ENCODE assay signal across 10 cellular contexts in the genomic region with DNA sequence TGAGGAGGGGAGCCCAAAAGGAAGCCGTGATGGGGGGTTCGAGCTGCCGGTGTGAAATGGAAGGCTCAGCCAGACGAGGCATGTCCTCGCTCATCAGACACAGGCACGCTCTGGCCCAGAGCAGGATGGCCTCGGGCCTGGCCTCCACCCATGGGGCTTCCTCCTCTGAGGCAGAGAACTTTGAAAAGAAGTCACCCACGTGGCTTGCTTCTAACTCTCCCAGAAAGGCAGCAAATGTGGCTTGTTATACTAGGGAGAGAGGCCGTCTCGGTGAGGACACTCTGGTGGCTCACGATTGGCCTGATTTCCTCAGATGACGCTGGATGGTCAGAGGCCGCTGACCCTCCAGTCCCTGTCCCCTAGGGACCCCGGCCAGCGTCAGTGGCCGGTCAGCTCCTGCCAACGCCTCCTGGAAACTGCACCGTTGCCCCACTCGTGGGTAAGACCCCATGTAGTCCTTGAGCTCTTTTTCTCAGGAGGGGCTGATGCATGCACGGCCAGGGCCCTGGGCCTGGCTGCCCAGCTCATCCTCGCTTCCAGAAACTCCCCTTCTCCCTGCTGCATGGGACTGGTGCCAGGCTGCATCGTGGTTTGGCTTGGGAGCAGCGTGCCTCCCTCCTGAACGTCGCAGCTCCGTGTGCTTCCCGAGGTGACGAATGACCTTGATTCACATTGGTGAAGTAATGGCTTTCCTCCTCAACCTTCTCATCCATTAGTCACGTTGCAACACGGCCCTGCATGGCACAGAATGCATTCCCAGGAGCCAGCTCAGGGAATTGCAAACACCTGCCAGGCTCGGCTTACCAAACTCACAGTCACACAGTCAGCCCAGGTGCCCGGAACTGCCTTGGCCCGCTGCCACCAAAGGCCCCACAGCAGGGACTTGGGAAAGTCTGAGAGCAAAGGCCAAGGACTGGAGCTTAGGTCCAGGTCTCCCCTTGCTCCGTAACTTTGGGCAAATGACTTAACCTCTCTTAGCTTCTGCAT. TPM values are rescaled to one million over a fixed set of nuclear protein-coding genes. Genes with fewer than 3 reads are reported as not detected.
A peak's percentile ranks its signal among the peaks of the same experiment; 100 is the strongest.
DNase-seq lines count a peak whose midpoint lies in the region; TF ChIP-seq lines count a peak whose summit lies in the region.
"Had no signal": no experiment of that assay in that cellular context is flagged by ENCODE, and none has a peak within 500 bp of the region (broad histone marks: within the 10 kb centered on the region; RNA-seq: fewer than 3 reads in every experiment).

No MANE protein-coding gene starts in this region.

- H3K9ac ChIP-seq in liver (ENCODE audit: low read depth in 1 of 2, low read length in 2 of 2) = peak overlapping the region; percentile 90 to 97

- no peaks in the 10 kb centered on the region for H3K36me3 ChIP-seq in ACC112 (ENCODE audit: insufficient read depth, low read length)
- H3K36me3 ChIP-seq in liver (ENCODE audit: control insufficient read depth in 4 of 4, insufficient read depth in 3 of 4, low read depth in 1 of 4, low read length in 3 of 4) = peaks cover 0 to 4% (median under 1%) of the 10 kb centered on the region in 4 donors
- H3K36me3 ChIP-seq in BE2C = no peaks in the 10 kb centered on the region
- H3K36me3 ChIP-seq: ovary had no signal

- DNase-seq in NCI-H1092 treated with DMSO at 0.1 percent for 48 hours (lab: John Stamatoyannopoulos, UW) (peak; percentile 70), astrocyte of the hippocampus (ENCODE audit: low read depth, low spot score) (peak; percentile 84), BE2C (no peak), HPDE6-E6E7 (ENCODE audit: extremely low spot score) (no peak)
- no peak for DNase-seq in NK-92 treated with Interleukin-12 subunit alpha and Interleukin-12 subunit beta, amount 100 ng/mL, for 24 hours (lab: John Stamatoyannopoulos, UW)
- DNase-seq in activated naive CD8-positive, alpha-beta T cell treated with anti-CD3 and anti-CD28 coated beads for 36 hours = no peak

- H3K9me3 ChIP-seq in liver (ENCODE audit: control insufficient read depth in 4 of 4, low read length in 3 of 4) (no peaks in the 10 kb centered on the region), BE2C (no peaks in the 10 kb centered on the region)
- H3K9me3 ChIP-seq: ovary had no signal

- no peaks in the 10 kb centered on the region for H3K9me3 Mint-ChIP-seq in activated naive CD8-positive, alpha-beta T cell treated with anti-CD3 and anti-CD28 coated beads for 36 hours
- H3K9me3 Mint-ChIP-seq: activated T-helper 2 cell treated with anti-CD3 and anti-CD28 coated beads, Interferon-gamma antibody, Interleukin-2, Interleukin-4, amounts not matched to agents 10 μg/mL and 5 μg/mL and 100 μg/mL, durations not matched to agents 14 hours and 24 hours and 36 hours had no signal

- WGBS in liver = 29% methylated on average over 34 of the region's 34 CpGs

- H3K27ac ChIP-seq in ACC112 (ENCODE audit: low read depth, low read length) = peak overlapping the region; percentile 96
- H3K27ac ChIP-seq in liver (ENCODE audit: low read depth in 1 of 2, low read length in 2 of 2) = peak overlapping the region; percentile 94 to 97
- H3K27ac ChIP-seq: ovary had no signal

- peaks cover 57% of the 10 kb centered on the region for H3K4me1 ChIP-seq in ACC112 (ENCODE audit: control insufficient read depth, insufficient read depth, low read length, unreplicated experiment)
- H3K4me1 ChIP-seq in liver (ENCODE audit: control insufficient read depth in 4 of 4, insufficient read depth in 4 of 4, low read length in 3 of 4) = peaks cover 2 to 33% (median 22%) of the 10 kb centered on the region in 4 donors
- peaks cover 19% of the 10 kb centered on the region for H3K4me1 ChIP-seq in BE2C

- H2AFZ ChIP-seq in ACC112 (ENCODE audit: low read length, unreplicated experiment) = no peak overlapping the region

- no peak for TF ChIP-seq CTCF in liver (IDR thresholded peaks at IDR 0.05; ENCODE audit: low read depth, low read length, missing input control)
- TF ChIP-seq CTCF in BE2C (IDR thresholded peaks at IDR 0.05; ENCODE audit: low read depth, low read length) = no peak

- H3K79me2 ChIP-seq in ACC112 (ENCODE audit: control insufficient read depth, insufficient read depth, low read length, unreplicated experiment) = no peaks in the 10 kb centered on the region

- peak; percentile 57 to 66 for TF ChIP-seq RAD21 in liver (IDR thresholded peaks at IDR 0.05)

- no peaks in the 10 kb centered on the region for H3K36me3 Mint-ChIP-seq in activated naive CD8-positive, alpha-beta T cell treated with anti-CD3 and anti-CD28 coated beads for 36 hours

- H3K27me3 ChIP-seq in ACC112 (ENCODE audit: insufficient read depth, low read length) (no peaks in the 10 kb centered on the region), liver (ENCODE audit: control insufficient read depth in 4 of 4, insufficient read depth in 4 of 4, low read length in 3 of 4) (no peaks in the 10 kb centered on the region), BE2C (no peaks in the 10 kb centered on the region)
- H3K27me3 ChIP-seq: ovary had no signal

- H3K4me3 ChIP-seq in ACC112 (ENCODE audit: low read depth, low read length) = no peak overlapping the region
- peak overlapping the region; percentile 47 to 95 (median 94) for H3K4me3 ChIP-seq in liver (ENCODE audit: low read depth in 1 of 3, low read length in 3 of 3)
- H3K4me3 ChIP-seq in BE2C (ENCODE audit: low read depth, low read length) = no peak overlapping the region
- H3K4me3 ChIP-seq: ovary had no signal

- H3K27me3 Mint-ChIP-seq in activated naive CD8-positive, alpha-beta T cell treated with anti-CD3 and anti-CD28 coated beads for 36 hours = no peaks in the 10 kb centered on the region

- H3K4me1 Mint-ChIP-seq in activated naive CD8-positive, alpha-beta T cell treated with anti-CD3 and anti-CD28 coated beads for 36 hours = peaks cover 16% of the 10 kb centered on the region

- H3K4me3 Mint-ChIP-seq in activated naive CD8-positive, alpha-beta T cell treated with anti-CD3 and anti-CD28 coated beads for 36 hours = no peak overlapping the region

- H3K27ac Mint-ChIP-seq in activated naive CD8-positive, alpha-beta T cell treated with anti-CD3 and anti-CD28 coated beads for 36 hours = no peak overlapping the region
- H3K27ac Mint-ChIP-seq: activated T-helper 2 cell treated with anti-CD3 and anti-CD28 coated beads, Interferon-gamma antibody, Interleukin-2, Interleukin-4, amounts not matched to agents 10 μg/mL and 5 μg/mL and 100 μg/mL, durations not matched to agents 14 hours and 24 hours and 36 hours had no signal

TF ChIP-seq in liver, 16 proteins besides CTCF, POLR2A, EP300 and RAD21 (continues in another document):
- TF ChIP-seq FOXA2 (IDR thresholded peaks at IDR 0.05) = peak; percentile 79
- TF ChIP-seq JUND (IDR thresholded peaks at IDR 0.05) = peak; percentile 50 to 90
- peak; percentile 74 for TF ChIP-seq HNF4G (IDR thresholded peaks at IDR 0.05)
- peak; percentile 98 to 100 for TF ChIP-seq RXRA (IDR thresholded peaks at IDR 0.05)
- TF ChIP-seq ZBTB33 (IDR thresholded peaks at IDR 0.05) = peak; percentile 81
- TF ChIP-seq, protein P1, sequence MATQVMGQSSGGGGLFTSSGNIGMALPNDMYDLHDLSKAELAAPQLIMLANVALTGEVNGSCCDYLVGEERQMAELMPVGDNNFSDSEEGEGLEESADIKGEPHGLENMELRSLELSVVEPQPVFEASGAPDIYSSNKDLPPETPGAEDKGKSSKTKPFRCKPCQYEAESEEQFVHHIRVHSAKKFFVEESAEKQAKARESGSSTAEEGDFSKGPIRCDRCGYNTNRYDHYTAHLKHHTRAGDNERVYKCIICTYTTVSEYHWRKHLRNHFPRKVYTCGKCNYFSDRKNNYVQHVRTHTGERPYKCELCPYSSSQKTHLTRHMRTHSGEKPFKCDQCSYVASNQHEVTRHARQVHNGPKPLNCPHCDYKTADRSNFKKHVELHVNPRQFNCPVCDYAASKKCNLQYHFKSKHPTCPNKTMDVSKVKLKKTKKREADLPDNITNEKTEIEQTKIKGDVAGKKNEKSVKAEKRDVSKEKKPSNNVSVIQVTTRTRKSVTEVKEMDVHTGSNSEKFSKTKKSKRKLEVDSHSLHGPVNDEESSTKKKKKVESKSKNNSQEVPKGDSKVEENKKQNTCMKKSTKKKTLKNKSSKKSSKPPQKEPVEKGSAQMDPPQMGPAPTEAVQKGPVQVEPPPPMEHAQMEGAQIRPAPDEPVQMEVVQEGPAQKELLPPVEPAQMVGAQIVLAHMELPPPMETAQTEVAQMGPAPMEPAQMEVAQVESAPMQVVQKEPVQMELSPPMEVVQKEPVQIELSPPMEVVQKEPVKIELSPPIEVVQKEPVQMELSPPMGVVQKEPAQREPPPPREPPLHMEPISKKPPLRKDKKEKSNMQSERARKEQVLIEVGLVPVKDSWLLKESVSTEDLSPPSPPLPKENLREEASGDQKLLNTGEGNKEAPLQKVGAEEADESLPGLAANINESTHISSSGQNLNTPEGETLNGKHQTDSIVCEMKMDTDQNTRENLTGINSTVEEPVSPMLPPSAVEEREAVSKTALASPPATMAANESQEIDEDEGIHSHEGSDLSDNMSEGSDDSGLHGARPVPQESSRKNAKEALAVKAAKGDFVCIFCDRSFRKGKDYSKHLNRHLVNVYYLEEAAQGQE (IDR thresholded peaks at IDR 0.05) = peak; percentile 77
- TF ChIP-seq YY1 (IDR thresholded peaks at IDR 0.05) = peak; percentile 83
- TF ChIP-seq HNF4A (conservative IDR thresholded peaks at IDR 0.05) = peak; percentile 94 to 95
- peak in 1 of 2 donors; percentile 39 for TF ChIP-seq GABPA (IDR thresholded peaks at IDR 0.05 in 1 of 2, conservative IDR thresholded peaks at IDR 0.05 in 1 of 2)
- peak; percentile 42 to 63 for TF ChIP-seq EGR1 (IDR thresholded peaks at IDR 0.05; ENCODE audit: low read depth in 2 of 2)
- peak; percentile 80 for TF ChIP-seq NR2F2 (IDR thresholded peaks at IDR 0.05)
- TF ChIP-seq SP1 (IDR thresholded peaks at IDR 0.05) = peak; percentile 90
- TF ChIP-seq TAF1 (conservative IDR thresholded peaks at IDR 0.05) = peak; percentile 95

RNA-seq across cellular contexts. Expression of gene TOMM20, which starts 58.8 kb away (rescaled TPM):
- total RNA-seq in liver = 10 to 100 TPM; 34.9 to 43.3 TPM
- 10 to 100 TPM; 33.4 to 74.4 TPM for polyA plus RNA-seq in liver
- 206 TPM for polyA plus RNA-seq in BE2C (2012; ENCODE audit: insufficient read depth, insufficient read length, low read depth)
- 100 to 1,000 TPM; 131 to 150 TPM for total RNA-seq in activated naive CD8-positive, alpha-beta T cell treated with anti-CD3 and anti-CD28 coated beads for 36 hours

Comparison
In these comparisons a context has a peak if more than half of its experiments do, and no peak if none do; other contexts are left out.
1. H3K4me3 ChIP-seq: peak in liver (3 of 3); none in ACC112 (single experiment) and BE2C (single experiment).
2. DNase-seq: peak in NCI-H1092 treated with DMSO at 0.1 percent for 48 hours (single experiment) and astrocyte of the hippocampus (single experiment); none in BE2C (single experiment), HPDE6-E6E7 (single experiment), NK-92 treated with Interleukin-12 subunit alpha and Interleukin-12 subunit beta, amount 100 ng/mL, for 24 hours (single experiment) and activated naive CD8-positive, alpha-beta T cell treated with anti-CD3 and anti-CD28 coated beads for 36 hours (single experiment).